Comparison of ENCODE assay signal across 1 cellular context in the genomic region with DNA sequence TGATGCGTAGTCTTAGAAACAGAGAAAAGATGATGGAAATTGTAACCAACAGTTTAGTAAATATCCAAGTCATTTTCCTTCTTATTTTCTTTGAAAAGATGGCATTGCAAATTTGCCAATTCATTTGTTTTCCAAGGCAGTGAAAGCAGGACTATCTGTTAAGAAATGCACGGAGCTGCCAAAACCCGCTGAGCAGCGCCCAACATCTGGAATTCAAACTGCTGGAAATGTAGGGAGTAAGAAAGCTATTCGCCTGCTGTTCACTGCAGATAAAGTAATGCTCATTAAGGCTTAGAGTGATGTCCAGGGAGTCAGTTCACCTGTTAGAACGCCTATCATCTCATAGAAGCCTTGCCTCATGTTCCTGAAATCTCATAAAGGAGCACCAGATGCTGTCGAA.
TF ChIP-seq lines count a peak whose summit lies in the region.

No MANE protein-coding gene starts in this region.

TF ChIP-seq in H1, 55 proteins besides CTCF, POLR2A, EP300 and RAD21 (continued from another document):
- TF ChIP-seq TAF1 (IDR thresholded peaks at IDR 0.05; ENCODE audit: low read depth, low read length) (no peak), YY1 (IDR thresholded peaks at IDR 0.05; ENCODE audit: low read depth, low read length) (no peak), JUND (IDR thresholded peaks at IDR 0.05; ENCODE audit: low read length) (no peak)
